Comparison of ENCODE assay signal across 15 cellular contexts in genomic region chr6:41929918-41930317, GRCh38.
"Had no signal": no experiment of that assay in that cellular context is flagged by ENCODE, and none has a peak within 500 bp of the region (broad histone marks: within the 10 kb centered on the region; RNA-seq: fewer than 3 reads in every experiment).

No MANE protein-coding gene starts in this region.

- H3K4me3 Mint-ChIP-seq: memory B cell, WTC11 had no signal

- H3K27ac Mint-ChIP-seq: memory B cell, WTC11 had no signal

- H3K4me1 ChIP-seq: body of pancreas, esophagus squamous epithelium, sigmoid colon had no signal

- H3K9me3 Mint-ChIP-seq: memory B cell, WTC11 had no signal

- ATAC-seq: body of pancreas, WTC11 had no signal

- H3K27ac ChIP-seq: body of pancreas, coronary artery, esophagus squamous epithelium, hepatocyte, left ventricle myocardium inferior, sigmoid colon had no signal

- H3K4me1 Mint-ChIP-seq: WTC11 had no signal

- H3K27me3 ChIP-seq: body of pancreas, esophagus squamous epithelium, hepatocyte, sigmoid colon had no signal

- H3K27me3 Mint-ChIP-seq: memory B cell had no signal

- H3K4me2 ChIP-seq: hepatocyte had no signal

- DNase-seq: activated CD4-positive, alpha-beta T cell treated with anti-CD3 and anti-CD28 coated beads for 48 hours; activated CD8-positive, alpha-beta memory T cell treated with anti-CD3 and anti-CD28 coated beads for 24 hours; activated naive CD4-positive, alpha-beta T cell treated with anti-CD3 and anti-CD28 coated beads, Interleukin-2, amount 50 U/mL, for 16 hours; amygdala; body of pancreas; caudate nucleus; esophagus squamous epithelium; left ventricle myocardium inferior; sigmoid colon; stimulated activated CD4-positive, alpha-beta T cell treated with anti-CD3 and anti-CD28 coated beads, Interleukin-1b, Interleukin-23, amount 100 ng/mL, for 48 hours; T-helper 2 cell had no signal

- H2AFZ ChIP-seq: hepatocyte had no signal

- H3K9me3 ChIP-seq: body of pancreas, esophagus squamous epithelium, left ventricle myocardium inferior, sigmoid colon had no signal

- H3K4me3 ChIP-seq: body of pancreas, coronary artery, esophagus squamous epithelium, hepatocyte, left ventricle myocardium inferior, sigmoid colon had no signal
